16 cellular contexts compared by ENCODE assay signal in the genomic region with DNA sequence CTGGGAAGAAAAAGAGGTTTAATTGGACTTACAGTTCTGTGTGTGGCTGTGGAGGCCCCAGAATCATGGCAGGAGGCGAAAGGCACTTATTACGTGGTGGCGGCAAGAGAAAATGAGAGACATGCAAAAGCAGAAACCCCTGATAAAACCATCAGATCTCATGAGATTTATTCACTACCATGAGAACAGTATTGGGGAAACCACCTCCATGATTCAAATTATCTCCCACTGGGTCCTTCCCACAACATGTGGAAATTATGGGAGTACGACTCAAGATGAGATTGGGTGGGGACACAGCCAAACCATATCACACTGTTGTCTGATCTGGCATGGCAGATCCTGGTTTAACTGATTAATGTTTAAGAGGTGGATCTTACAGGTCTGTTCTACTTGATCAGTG. TPM values are rescaled to one million over a fixed set of nuclear protein-coding genes. Genes with fewer than 3 reads are reported as not detected.
DNase-seq lines count a peak whose midpoint lies in the region; ATAC-seq and TF ChIP-seq lines count a peak whose summit lies in the region.
"Had no signal": no experiment of that assay in that cellular context is flagged by ENCODE, and none has a peak within 500 bp of the region (broad histone marks: within the 10 kb centered on the region; RNA-seq: fewer than 3 reads in every experiment).

No MANE protein-coding gene starts in this region.

- no peak overlapping the region for H3K4me3 ChIP-seq in uterus
- H3K4me3 ChIP-seq: left ventricle myocardium inferior had no signal

- H3K9me3 Mint-ChIP-seq in activated naive CD4-positive, alpha-beta T cell treated with anti-CD3 and anti-CD28 coated beads, Interleukin-2, amount 50 U/mL, for 72 hours: no peaks in the 10 kb centered on the region
- no peaks in the 10 kb centered on the region for H3K9me3 Mint-ChIP-seq in activated naive CD8-positive, alpha-beta T cell treated with anti-CD3 and anti-CD28 coated beads, Interleukin-2, amount 50 U/mL, for 24 hours
- H3K9me3 Mint-ChIP-seq: activated CD4-positive, alpha-beta memory T cell treated with anti-CD3 and anti-CD28 coated beads, Interleukin-2, amount 10 ng/mL, durations not matched to agents 7 days and 5 days; central memory CD8-positive, alpha-beta T cell; nephron had no signal

- H3K4me1 ChIP-seq in uterus: peaks cover 0 to 19% of the 10 kb centered on the region in 2 donors

- H3K4me1 Mint-ChIP-seq in activated naive CD8-positive, alpha-beta T cell treated with anti-CD3 and anti-CD28 coated beads, Interleukin-2, amount 50 U/mL, for 24 hours: peaks cover 54% of the 10 kb centered on the region

- no peak for TF ChIP-seq POLR2A in uterus (IDR thresholded peaks at IDR 0.05)

- ATAC-seq in activated naive CD4-positive, alpha-beta T cell treated with anti-CD3 and anti-CD28 coated beads, Interleukin-2, amount 50 U/mL, for 72 hours: peak; percentile 13 to 56
- peak; percentile 59 for ATAC-seq in activated naive CD8-positive, alpha-beta T cell treated with anti-CD3 and anti-CD28 coated beads, Interleukin-2, amount 50 U/mL, for 24 hours
- ATAC-seq: right cardiac atrium had no signal

- H3K27me3 ChIP-seq in uterus: no peaks in the 10 kb centered on the region

- intact Hi-C loops in uterus (cut with DNase I; ENCODE audit: low total_unique reads): no loop called here

- no peaks in the 10 kb centered on the region for H3K36me3 ChIP-seq in uterus

- no peaks in the 10 kb centered on the region for H3K9me3 ChIP-seq in uterus
- H3K9me3 ChIP-seq: left ventricle myocardium inferior had no signal

- H3K4me3 Mint-ChIP-seq in activated naive CD8-positive, alpha-beta T cell treated with anti-CD3 and anti-CD28 coated beads, Interleukin-2, amount 50 U/mL, for 24 hours: no peak overlapping the region
- H3K4me3 Mint-ChIP-seq: activated CD4-positive, alpha-beta memory T cell treated with anti-CD3 and anti-CD28 coated beads, Interleukin-2, amount 10 ng/mL, durations not matched to agents 7 days and 5 days; central memory CD8-positive, alpha-beta T cell; nephron had no signal

- no peaks in the 10 kb centered on the region for H3K27me3 Mint-ChIP-seq in activated naive CD8-positive, alpha-beta T cell treated with anti-CD3 and anti-CD28 coated beads, Interleukin-2, amount 50 U/mL, for 24 hours
- H3K27me3 Mint-ChIP-seq: activated CD4-positive, alpha-beta memory T cell treated with anti-CD3 and anti-CD28 coated beads, Interleukin-2, amount 10 ng/mL, durations not matched to agents 7 days and 5 days; central memory CD8-positive, alpha-beta T cell had no signal

- H3K27ac Mint-ChIP-seq in activated naive CD4-positive, alpha-beta T cell treated with anti-CD3 and anti-CD28 coated beads, Interleukin-2, amount 50 U/mL, for 72 hours: peak overlapping the region in 1 of 2 donors; percentile 25
- peak overlapping the region; percentile 11 for H3K27ac Mint-ChIP-seq in activated naive CD8-positive, alpha-beta T cell treated with anti-CD3 and anti-CD28 coated beads, Interleukin-2, amount 50 U/mL, for 24 hours
- H3K27ac Mint-ChIP-seq: activated CD4-positive, alpha-beta memory T cell treated with anti-CD3 and anti-CD28 coated beads, Interleukin-2, amount 10 ng/mL, durations not matched to agents 7 days and 5 days had no signal

- DNase-seq in activated naive CD4-positive, alpha-beta T cell treated with anti-CD3 and anti-CD28 coated beads, Interleukin-2, amount 50 U/mL, for 72 hours (ENCODE audit: low spot score in 2 of 2): no peak
- DNase-seq in activated naive CD4-positive, alpha-beta T cell treated with anti-CD3 and anti-CD28 coated beads, Interleukin-2, amount 50 U/mL, for 16 hours: no peak
- no peak for DNase-seq in activated naive CD8-positive, alpha-beta T cell treated with anti-CD3 and anti-CD28 coated beads, Interleukin-2, amount 50 U/mL, for 24 hours
- DNase-seq in kidney tubule cell (ENCODE audit: low spot score) (peak; percentile 66), uterus (no peak), NCI-H82 (lab: John Stamatoyannopoulos, UW) (no peak), cortex of kidney (lab: John Stamatoyannopoulos, UW) (no peak)
- DNase-seq in stimulated activated CD4-positive, alpha-beta T cell treated with anti-CD3 and anti-CD28 coated beads, Interleukin-4, amount 100 ng/mL, for 1 hour: no peak
- DNase-seq: activated CD4-positive, alpha-beta memory T cell treated with anti-CD3 and anti-CD28 coated beads, Interleukin-2, amount 10 ng/mL, durations not matched to agents 7 days and 5 days; activated effector memory CD4-positive, alpha-beta T cell treated with anti-CD3 and anti-CD28 coated beads, Interleukin-2, amount 50 U/mL, for 16 hours; left ventricle myocardium inferior; NCI-H187 treated with DMSO at 0.1 percent for 48 hours; NCI-H526; right cardiac atrium had no signal

- peak overlapping the region; percentile 29 to 72 for H3K27ac ChIP-seq in uterus
- H3K27ac ChIP-seq: left ventricle myocardium inferior had no signal

- peaks cover 24 to 35% of the 10 kb centered on the region in 2 donors for H3K36me3 Mint-ChIP-seq in activated naive CD4-positive, alpha-beta T cell treated with anti-CD3 and anti-CD28 coated beads, Interleukin-2, amount 50 U/mL, for 72 hours
- peaks cover 68% of the 10 kb centered on the region for H3K36me3 Mint-ChIP-seq in activated naive CD8-positive, alpha-beta T cell treated with anti-CD3 and anti-CD28 coated beads, Interleukin-2, amount 50 U/mL, for 24 hours (ENCODE audit: low read depth)

- no peak for TF ChIP-seq CTCF in uterus (IDR thresholded peaks at IDR 0.05)

RNA-seq across cellular contexts. Expression of a gene that starts 5.5 kb away (rescaled TPM):
- 100 to 1,000 TPM in 1 of 2 donors, 10 to 100 TPM in 1; 94.7 to 109 TPM for total RNA-seq in activated naive CD4-positive, alpha-beta T cell treated with anti-CD3 and anti-CD28 coated beads, Interleukin-2, amount 50 U/mL, for 72 hours
- 100 to 1,000 TPM in 1 of 4 donors, 10 to 100 TPM in 3; 42.1 to 105 (median 57.2) TPM for total RNA-seq in uterus

RNA-seq across cellular contexts. Expression of a gene that starts 33.2 kb away (rescaled TPM):
- 1 to 10 TPM; 5.2 to 6.5 TPM for total RNA-seq in activated naive CD4-positive, alpha-beta T cell treated with anti-CD3 and anti-CD28 coated beads, Interleukin-2, amount 50 U/mL, for 72 hours
- total RNA-seq in uterus: 10 to 100 TPM; 25.0 to 88.8 (median 57.9) TPM
